19 cellular contexts compared by ENCODE assay signal in genomic region chr1:5944069-5944847, GRCh38.
"Had no signal": no experiment of that assay in that cellular context is flagged by ENCODE, and none has a peak within 500 bp of the region (broad histone marks: within the 10 kb centered on the region; RNA-seq: fewer than 3 reads in every experiment).

No MANE protein-coding gene starts in this region.

- H3K9me3 ChIP-seq: left lung, ovary, prostate gland, tibial nerve had no signal

- H3K27ac Mint-ChIP-seq: activated T-cell treated with anti-CD3 and anti-CD28 coated beads, Interleukin-2, amount 50 U/mL, for 24 hours; activated T-helper 17 cell treated with anti-CD3 and anti-CD28 coated beads, Interleukin-2, amount 50 U/mL, for 72 hours; endodermal cell; mesothelial cell of epicardium; stimulated activated naive CD8-positive, alpha-beta T cell treated with anti-CD3 and anti-CD28 coated beads, Interleukin-15, Interleukin-2, amounts not matched to agents 100 ng/mL and 50 ng/mL, for 24 hours; T-cell had no signal

- DNase-seq: activated CD4-positive, alpha-beta T cell treated with anti-CD3 and anti-CD28 coated beads, Interleukin-2, amount 50 U/mL, for 4 hours; endodermal cell; kidney; ovary; right cardiac atrium; stimulated activated CD4-positive, alpha-beta T cell treated with anti-CD3 and anti-CD28 coated beads, Interleukin-4, amount 100 ng/mL, for 24 hours had no signal

- H3K4me1 Mint-ChIP-seq: activated T-helper 17 cell treated with anti-CD3 and anti-CD28 coated beads, Interleukin-2, amount 50 U/mL, for 72 hours; brain; endodermal cell; mesothelial cell of epicardium; T-cell had no signal

- H3K4me3 Mint-ChIP-seq: activated T-cell treated with anti-CD3 and anti-CD28 coated beads, Interleukin-2, amount 50 U/mL, for 24 hours; activated T-helper 17 cell treated with anti-CD3 and anti-CD28 coated beads, Interleukin-2, amount 50 U/mL, for 72 hours; brain; endodermal cell; mesothelial cell of epicardium; naive thymus-derived CD8-positive, alpha-beta T cell; stimulated activated naive CD8-positive, alpha-beta T cell treated with anti-CD3 and anti-CD28 coated beads, Interleukin-15, Interleukin-2, amounts not matched to agents 100 ng/mL and 50 ng/mL, for 24 hours; T-cell; WTC11 had no signal

- ATAC-seq: activated naive CD4-positive, alpha-beta T cell treated with anti-CD3 and anti-CD28 coated beads, Interleukin-2, amount 50 U/mL, for 72 hours; activated T-helper 17 cell treated with anti-CD3 and anti-CD28 coated beads, Interleukin-2, amount 50 U/mL, for 72 hours; left lung; naive thymus-derived CD8-positive, alpha-beta T cell; SK-N-SH treated with all-trans-retinoic acid at 6 μM for 48 hours; T-cell; WTC11 had no signal

- H3K36me3 ChIP-seq: ovary, prostate gland had no signal

- H3K27ac ChIP-seq: left lung, ovary, prostate gland, tibial nerve had no signal

- H3K36me3 Mint-ChIP-seq: activated naive CD4-positive, alpha-beta T cell treated with anti-CD3 and anti-CD28 coated beads, Interleukin-2, amount 50 U/mL, for 72 hours; WTC11 had no signal

- H3K27me3 Mint-ChIP-seq: activated T-cell treated with anti-CD3 and anti-CD28 coated beads, Interleukin-2, amount 50 U/mL, for 24 hours; activated T-helper 17 cell treated with anti-CD3 and anti-CD28 coated beads, Interleukin-2, amount 50 U/mL, for 72 hours; naive thymus-derived CD8-positive, alpha-beta T cell; stimulated activated naive CD8-positive, alpha-beta T cell treated with anti-CD3 and anti-CD28 coated beads, Interleukin-15, Interleukin-2, amounts not matched to agents 100 ng/mL and 50 ng/mL, for 24 hours; T-cell had no signal

- H3K4me1 ChIP-seq: left lung, prostate gland had no signal

- H3K27me3 ChIP-seq: left lung, ovary, tibial nerve had no signal

- H3K9me3 Mint-ChIP-seq: activated naive CD4-positive, alpha-beta T cell treated with anti-CD3 and anti-CD28 coated beads, Interleukin-2, amount 50 U/mL, for 72 hours; activated T-cell treated with anti-CD3 and anti-CD28 coated beads, Interleukin-2, amount 50 U/mL, for 24 hours; activated T-helper 17 cell treated with anti-CD3 and anti-CD28 coated beads, Interleukin-2, amount 50 U/mL, for 72 hours; endodermal cell; naive thymus-derived CD8-positive, alpha-beta T cell; stimulated activated naive CD8-positive, alpha-beta T cell treated with anti-CD3 and anti-CD28 coated beads, Interleukin-15, Interleukin-2, amounts not matched to agents 100 ng/mL and 50 ng/mL, for 24 hours; T-cell; WTC11 had no signal

- H3K4me3 ChIP-seq: left lung, ovary, prostate gland, tibial nerve had no signal
